ENCODE assay signal across 11 cellular contexts in genomic region chr7:79308176-79308575, GRCh38.
A peak's percentile ranks its signal among the peaks of the same experiment; 100 is the strongest.
DNase-seq lines count a peak whose midpoint lies in the region; ATAC-seq and TF ChIP-seq lines count a peak whose summit lies in the region.
"Had no signal": no experiment of that assay in that cellular context is flagged by ENCODE, and none has a peak within 500 bp of the region (broad histone marks: within the 10 kb centered on the region; RNA-seq: fewer than 3 reads in every experiment).

No MANE protein-coding gene starts in this region.

- no peaks in the 10 kb centered on the region for H3K36me3 Mint-ChIP-seq in MCF 10A (ENCODE audit: insufficient read depth, unreplicated experiment)
- no peaks in the 10 kb centered on the region for H3K36me3 Mint-ChIP-seq in CD4-positive, alpha-beta T cell (ENCODE audit: low read depth)

- H3K9me2 ChIP-seq in hepatocyte (replicated peaks; ENCODE audit: insufficient read depth): no peaks in the 10 kb centered on the region
- no peaks in the 10 kb centered on the region for H3K9me2 ChIP-seq in OCI-LY7 (ENCODE audit: insufficient read depth, low read length)

- no peaks in the 10 kb centered on the region for H4K20me1 ChIP-seq in hepatocyte (ENCODE audit: insufficient read depth, poor library complexity, severe bottlenecking)
- no peaks in the 10 kb centered on the region for H4K20me1 ChIP-seq in OCI-LY7 (ENCODE audit: insufficient read depth, low read length)

- 66% methylated on average over 4 of the region's 4 CpGs for WGBS in hepatocyte (ENCODE audit: low lambda C conversion rate, missing lambda C conversion rate)

- intact Hi-C loops in MCF 10A (cut with micrococcal nuclease) (loop anchor here (1.0 kb wide), 1 partner anchor 36 kb away; no protein-coding TSS in a partner anchor), sciatic nerve (cut with DNase I) (no loop called here), A673 (cut with micrococcal nuclease; ENCODE audit: unreplicated experiment) (no loop called here), OCI-LY7 (cut with micrococcal nuclease; ENCODE audit: unreplicated experiment) (no loop called here)
- intact Hi-C loops in CD4-positive, alpha-beta T cell (cut with DNase I, micrococcal nuclease): no loop called here

- no peaks in the 10 kb centered on the region for H3K79me2 ChIP-seq in hepatocyte
- H3K79me2 ChIP-seq in OCI-LY7 (ENCODE audit: insufficient read depth, low read depth, low read length): no peaks in the 10 kb centered on the region

- H3K27me3 Mint-ChIP-seq in MCF 10A (ENCODE audit: insufficient read depth, unreplicated experiment): no peaks in the 10 kb centered on the region
- no peaks in the 10 kb centered on the region for H3K27me3 Mint-ChIP-seq in CD4-positive, alpha-beta T cell
- H3K27me3 Mint-ChIP-seq: activated CD4-positive, alpha-beta T cell treated with anti-CD3 and anti-CD28 coated beads, Interleukin-2, amount 10 ng/mL, durations not matched to agents 7 days and 5 days had no signal

- H3K36me3 ChIP-seq in hepatocyte (replicated peaks; ENCODE audit: insufficient read depth, low read depth): no peaks in the 10 kb centered on the region
- no peaks in the 10 kb centered on the region for H3K36me3 ChIP-seq in A673 (ENCODE audit: insufficient read depth, low read length, poor library complexity, severe bottlenecking)
- no peaks in the 10 kb centered on the region for H3K36me3 ChIP-seq in OCI-LY7 (ENCODE audit: insufficient read depth, low read length)
- H3K36me3 ChIP-seq: transverse colon had no signal

- H3K4me2 ChIP-seq in hepatocyte (no peak overlapping the region), OCI-LY7 (ENCODE audit: low read length) (no peak overlapping the region)

- no peaks in the 10 kb centered on the region for H3K9me3 ChIP-seq in hepatocyte (ENCODE audit: low read depth)
- no peaks in the 10 kb centered on the region for H3K9me3 ChIP-seq in CD4-positive, alpha-beta T cell (ENCODE audit: control insufficient read depth, low read length)
- H3K9me3 ChIP-seq in A673 (ENCODE audit: low read depth, low read length, poor library complexity, severe bottlenecking): no peaks in the 10 kb centered on the region
- H3K9me3 ChIP-seq in OCI-LY7 (ENCODE audit: low read length): no peaks in the 10 kb centered on the region
- H3K9me3 ChIP-seq: transverse colon had no signal

- H3K4me1 ChIP-seq in hepatocyte (ENCODE audit: insufficient read depth) (no peaks in the 10 kb centered on the region), A673 (ENCODE audit: insufficient read depth, low read length, poor library complexity, severe bottlenecking) (no peaks in the 10 kb centered on the region), OCI-LY7 (ENCODE audit: insufficient read depth, low read length, poor library complexity, severe bottlenecking) (no peaks in the 10 kb centered on the region)
- H3K4me1 ChIP-seq: transverse colon had no signal

- peak; percentile 84 for ATAC-seq in sciatic nerve
- ATAC-seq in CD4-positive, alpha-beta T cell (ENCODE audit: poor library complexity): no peak

- BruUV-seq in MCF 10A (replicated peaks; lab: Mats Ljungman, UMichigan) (no TSS peak), A673 (replicated peaks; lab: Mats Ljungman, UMichigan) (no TSS peak), OCI-LY7 (replicated peaks; lab: Mats Ljungman, UMichigan) (no TSS peak)

- H2AFZ ChIP-seq in hepatocyte (no peak overlapping the region), OCI-LY7 (ENCODE audit: low read length) (no peak overlapping the region)

- DNase-seq in NCI-H1105 treated with DMSO at 0.1 percent for 48 hours (lab: John Stamatoyannopoulos, UW) (peak; percentile 48), NCI-H1105 (lab: John Stamatoyannopoulos, UW) (no peak), MCF 10A (ENCODE audit: unreplicated experiment) (peak; percentile 39), hepatocyte (ENCODE audit: low spot score) (peak; percentile 24), sciatic nerve (ENCODE audit: low spot score) (no peak), A673 (ENCODE audit: low spot score) (no peak), OCI-LY7 (ENCODE audit: low spot score) (no peak)
- DNase-seq in CD4-positive, alpha-beta T cell: no peak
- DNase-seq: activated CD4-positive, alpha-beta T cell treated with anti-CD3 and anti-CD28 coated beads, Interleukin-2, amount 10 ng/mL, durations not matched to agents 7 days and 5 days; T-helper 1 cell; transverse colon had no signal

- POLR2A ChIA-PET in MCF 10A (lab: Yijun Ruan, JAX) (interaction anchor here (0.9 kb wide), 1 partner anchor 10 kb away, joined by 6 read pairs; no protein-coding TSS in a partner anchor), A673 (lab: Charles Lee; ENCODE audit: low non-redundant PET) (no interaction called here), OCI-LY7 (lab: Charles Lee) (no interaction called here)
- POLR2A ChIA-PET in CD4-positive, alpha-beta T cell (lab: Charles Lee): no interaction called here

- no peaks in the 10 kb centered on the region for H3K4me1 Mint-ChIP-seq in MCF 10A (ENCODE audit: insufficient read depth, unreplicated experiment)
- H3K4me1 Mint-ChIP-seq in CD4-positive, alpha-beta T cell (ENCODE audit: low read depth): no peaks in the 10 kb centered on the region
- H3K4me1 Mint-ChIP-seq: activated CD4-positive, alpha-beta T cell treated with anti-CD3 and anti-CD28 coated beads, Interleukin-2, amount 10 ng/mL, durations not matched to agents 7 days and 5 days had no signal

- no peak overlapping the region for H3K27ac Mint-ChIP-seq in MCF 10A (ENCODE audit: low read depth, unreplicated experiment)
- no peak overlapping the region for H3K27ac Mint-ChIP-seq in CD4-positive, alpha-beta T cell
- H3K27ac Mint-ChIP-seq: activated CD4-positive, alpha-beta T cell treated with anti-CD3 and anti-CD28 coated beads, Interleukin-2, amount 10 ng/mL, durations not matched to agents 7 days and 5 days had no signal

- H3K27ac ChIP-seq in hepatocyte (no peak overlapping the region), A673 (ENCODE audit: low read depth, low read length, poor library complexity, severe bottlenecking) (no peak overlapping the region), OCI-LY7 (ENCODE audit: low read depth, low read length, poor library complexity, severe bottlenecking) (no peak overlapping the region)
- no peak overlapping the region for H3K27ac ChIP-seq in CD4-positive, alpha-beta T cell (ENCODE audit: low read depth, low read length)
- H3K27ac ChIP-seq: transverse colon had no signal

- CTCF ChIA-PET in MCF 10A (lab: Yijun Ruan, JAX): interaction anchor here (0.6 to 5.7 kb wide), 10 partner anchors 9 to 1650 kb away, joined by 3 to 43 read pairs (median 4); no protein-coding TSS in a partner anchor
- CTCF ChIA-PET in CD4-positive, alpha-beta T cell (lab: Charles Lee): no interaction called here
- CTCF ChIA-PET in A673 (lab: Charles Lee): interaction anchor here (1.0 kb wide), 1 partner anchor 10 kb away, joined by 5 read pairs; no protein-coding TSS in a partner anchor
- CTCF ChIA-PET in OCI-LY7 (lab: Charles Lee; ENCODE audit: unreplicated experiment): no interaction called here

- no peak overlapping the region for H3K4me3 ChIP-seq in hepatocyte
- H3K4me3 ChIP-seq in A673 (ENCODE audit: low read depth, low read length, poor library complexity, severe bottlenecking): no peak overlapping the region
- H3K4me3 ChIP-seq in OCI-LY7 (ENCODE audit: low read depth, low read length, poor library complexity, severe bottlenecking): no peak overlapping the region
- H3K4me3 ChIP-seq: transverse colon had no signal

- H3K27me3 ChIP-seq in hepatocyte (no peaks in the 10 kb centered on the region), A673 (replicated peaks; ENCODE audit: insufficient read depth, low read depth, low read length, poor library complexity) (peaks cover 14% of the 10 kb centered on the region)
- H3K27me3 ChIP-seq in CD4-positive, alpha-beta T cell (ENCODE audit: control insufficient read depth, insufficient read depth, low read length): no peaks in the 10 kb centered on the region
- H3K27me3 ChIP-seq: transverse colon had no signal

- no peak overlapping the region for H3K4me3 Mint-ChIP-seq in MCF 10A (ENCODE audit: unreplicated experiment)
- no peak overlapping the region for H3K4me3 Mint-ChIP-seq in CD4-positive, alpha-beta T cell
- H3K4me3 Mint-ChIP-seq: activated CD4-positive, alpha-beta T cell treated with anti-CD3 and anti-CD28 coated beads, Interleukin-2, amount 10 ng/mL, durations not matched to agents 7 days and 5 days had no signal

- no peaks in the 10 kb centered on the region for H3K9me3 Mint-ChIP-seq in MCF 10A (ENCODE audit: unreplicated experiment)
- no peaks in the 10 kb centered on the region for H3K9me3 Mint-ChIP-seq in CD4-positive, alpha-beta T cell
- H3K9me3 Mint-ChIP-seq: activated CD4-positive, alpha-beta T cell treated with anti-CD3 and anti-CD28 coated beads, Interleukin-2, amount 10 ng/mL, durations not matched to agents 7 days and 5 days had no signal

- TF ChIP-seq CTCF in MCF 10A (IDR thresholded peaks at IDR 0.05; ENCODE audit: unreplicated experiment): peak; percentile 23
- no peak for TF ChIP-seq CTCF in hepatocyte (IDR thresholded peaks at IDR 0.05; ENCODE audit: poor library complexity)
- no peak for TF ChIP-seq CTCF in CD4-positive, alpha-beta T cell (IDR thresholded peaks at IDR 0.05)
- TF ChIP-seq CTCF in A673 (conservative IDR thresholded peaks at IDR 0.05; ENCODE audit: low read depth, low read length): no peak
- TF ChIP-seq CTCF in OCI-LY7 (conservative IDR thresholded peaks at IDR 0.05; ENCODE audit: low read length): no peak

Comparison
In these comparisons a context has a peak if more than half of its experiments do, and no peak if none do; other contexts are left out.
1. DNase-seq: peak in NCI-H1105 treated with DMSO at 0.1 percent for 48 hours (single experiment), MCF 10A (single experiment) and hepatocyte (single experiment); none in NCI-H1105 (single experiment), sciatic nerve (single experiment), CD4-positive, alpha-beta T cell (0 of 10), A673 (single experiment) and OCI-LY7 (single experiment).
2. CTCF ChIA-PET loops: an anchor here in MCF 10A (0.6 to 5.7 kb wide) and A673 (1.0 kb wide); none called in CD4-positive, alpha-beta T cell and OCI-LY7.